ENCODE assay signal across 26 cellular contexts in the genomic region with DNA sequence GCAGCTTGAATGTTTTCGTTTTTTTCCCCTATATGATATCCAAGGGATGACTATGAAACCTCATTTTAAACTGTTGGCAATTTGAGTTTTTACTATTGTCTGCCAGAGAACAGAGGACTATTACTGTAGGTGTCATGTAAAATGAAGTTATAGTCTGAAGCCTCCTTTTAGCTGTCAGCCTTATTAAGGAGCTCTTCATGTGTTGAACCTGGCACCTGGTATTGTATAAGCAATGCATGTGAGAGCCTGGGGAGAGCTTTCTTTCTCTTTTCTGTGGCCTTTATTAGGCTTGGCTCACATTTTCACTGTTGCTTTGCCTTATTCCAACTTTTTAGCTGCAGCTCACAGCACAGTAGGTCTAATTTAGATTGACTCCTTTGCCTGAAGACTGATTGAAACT.
"Had no signal": no experiment of that assay in that cellular context is flagged by ENCODE, and none has a peak within 500 bp of the region (broad histone marks: within the 10 kb centered on the region; RNA-seq: fewer than 3 reads in every experiment).

No MANE protein-coding gene starts in this region.

- H3K4me2 ChIP-seq: smooth muscle cell had no signal

- H3K27me3 ChIP-seq: colonic mucosa, esophagus squamous epithelium, heart right ventricle, neutrophil, suprapubic skin, transverse colon, upper lobe of right lung, uterus had no signal

- H3K36me3 ChIP-seq: colonic mucosa, esophagus squamous epithelium, heart right ventricle, lower lobe of right lung, neutrophil, suprapubic skin, transverse colon, upper lobe of right lung, uterus had no signal

- H3K4me1 ChIP-seq: colonic mucosa, heart right ventricle, lower lobe of right lung, parathyroid adenoma, suprapubic skin, transverse colon, upper lobe of right lung, uterus had no signal

- H2AFZ ChIP-seq: parathyroid adenoma had no signal

- H3K4me3 ChIP-seq: colonic mucosa, esophagus squamous epithelium, heart right ventricle, lower lobe of right lung, smooth muscle cell, suprapubic skin, transverse colon, upper lobe of right lung, uterus had no signal

- H3K9ac ChIP-seq: parathyroid adenoma had no signal

- DNase-seq: colonic mucosa; effector CD8-positive, alpha-beta T cell; erythroblast; esophagus squamous epithelium; foreskin melanocyte; glutamatergic neuron; heart right ventricle; hippocampal formation; kidney glomerular epithelial cell; left colon; left ventricle myocardium superior; lower lobe of right lung; natural killer cell; stimulated activated CD4-positive, alpha-beta T cell treated with anti-CD3 and anti-CD28 coated beads, Interleukin-12 subunit alpha, Interleukin-12 subunit beta, amount 100 ng/mL, for 4 hours; stimulated activated CD4-positive, alpha-beta T cell treated with anti-CD3 and anti-CD28 coated beads, Interleukin-1b, Interleukin-23, amount 100 ng/mL, for 48 hours; stimulated activated CD4-positive, alpha-beta T cell treated with anti-CD3 and anti-CD28 coated beads, Interleukin-4, amount 100 ng/mL, for 1 hour; stimulated activated CD8-positive, alpha-beta memory T cell treated with anti-CD3 and anti-CD28 coated beads, Interleukin-4, amount 100 ng/mL, for 48 hours; stimulated activated naive CD4-positive, alpha-beta T cell; stimulated activated naive CD8-positive, alpha-beta T cell treated with anti-CD3 and anti-CD28 coated beads, Interleukin-15, amount 100 ng/mL, for 72 hours; transverse colon; upper lobe of right lung; uterus had no signal

- H3K79me2 ChIP-seq: parathyroid adenoma had no signal

- H3K9me3 ChIP-seq: colonic mucosa, esophagus squamous epithelium, lower lobe of right lung, neutrophil, suprapubic skin, transverse colon, upper lobe of right lung, uterus had no signal

- H3K27ac ChIP-seq: colonic mucosa, esophagus squamous epithelium, heart right ventricle, lower lobe of right lung, neutrophil, parathyroid adenoma, suprapubic skin, transverse colon, upper lobe of right lung, uterus had no signal
